In genomic region chr5:157860898-157861894, GRCh38 we compare ENCODE assay signal across 8 cellular contexts. TPM values are rescaled to one million over a fixed set of nuclear protein-coding genes. Genes with fewer than 3 reads are reported as not detected.
A peak's percentile ranks its signal among the peaks of the same experiment; 100 is the strongest.
DNase-seq lines count a peak whose midpoint lies in the region; ATAC-seq and TF ChIP-seq lines count a peak whose summit lies in the region.

No MANE protein-coding gene starts in this region.

- H3K9me3 ChIP-seq in tibial nerve = no peaks in the 10 kb centered on the region
- H3K9me3 ChIP-seq in body of pancreas = no peaks in the 10 kb centered on the region
- H3K9me3 ChIP-seq in A673 (ENCODE audit: low read depth, low read length, poor library complexity, severe bottlenecking) = no peaks in the 10 kb centered on the region

- peaks cover 0 to 23% (median 13%) of the 10 kb centered on the region in 4 donors for H3K4me1 ChIP-seq in tibial nerve
- H3K4me1 ChIP-seq in body of pancreas = peaks cover 20% of the 10 kb centered on the region
- peaks cover 6% of the 10 kb centered on the region for H3K4me1 ChIP-seq in A673 (ENCODE audit: insufficient read depth, low read length, poor library complexity, severe bottlenecking)

- no TSS peak for BruUV-seq in A673 (replicated peaks; lab: Mats Ljungman, UMichigan)

- no peaks in the 10 kb centered on the region for H3K9me3 Mint-ChIP-seq in stimulated activated naive CD8-positive, alpha-beta T cell treated with anti-CD3 and anti-CD28 coated beads, Interleukin-15, Interleukin-2, amounts not matched to agents 100 ng/mL and 50 ng/mL, for 24 hours

- DNase-seq in stimulated activated naive CD8-positive, alpha-beta T cell treated with anti-CD3 and anti-CD28 coated beads, Interleukin-15, Interleukin-2, amounts not matched to agents 100 U/mL and 50 U/mL, for 24 hours = no peak
- DNase-seq in activated CD4-positive, alpha-beta T cell treated with anti-CD3 and anti-CD28 coated beads, Interleukin-2, amount 50 U/mL, for 1 hour = peak; percentile 4
- DNase-seq in tibial nerve (ENCODE audit: low spot score in 2 of 2) (no peak), NCI-H446 (lab: John Stamatoyannopoulos, UW) (no peak), body of pancreas (no peak), A673 (ENCODE audit: low spot score) (no peak)

- TF ChIP-seq POLR2A in tibial nerve (IDR thresholded peaks at IDR 0.05) (no peak), body of pancreas (IDR thresholded peaks at IDR 0.05) (no peak)

- peak overlapping the region; percentile 83 for H3K27ac Mint-ChIP-seq in stimulated activated naive CD8-positive, alpha-beta T cell treated with anti-CD3 and anti-CD28 coated beads, Interleukin-15, Interleukin-2, amounts not matched to agents 100 ng/mL and 50 ng/mL, for 24 hours

- H3K36me3 ChIP-seq in tibial nerve (no peaks in the 10 kb centered on the region), body of pancreas (replicated peaks in 1 of 2; ENCODE audit: insufficient read depth in 1 of 2, low read depth in 2 of 2) (no peaks in the 10 kb centered on the region), A673 (ENCODE audit: insufficient read depth, low read length, poor library complexity, severe bottlenecking) (no peaks in the 10 kb centered on the region)

- H3K27ac ChIP-seq in tibial nerve (no peak overlapping the region), body of pancreas (no peak overlapping the region), A673 (ENCODE audit: low read depth, low read length, poor library complexity, severe bottlenecking) (no peak overlapping the region)

- no peaks in the 10 kb centered on the region for H3K27me3 Mint-ChIP-seq in stimulated activated naive CD8-positive, alpha-beta T cell treated with anti-CD3 and anti-CD28 coated beads, Interleukin-15, Interleukin-2, amounts not matched to agents 100 ng/mL and 50 ng/mL, for 24 hours

- 70 to 76% methylated on average over 8 of the region's 8 CpGs for WGBS in tibial nerve, 2 donors
- WGBS in body of pancreas, 2 donors = 53 to 55% methylated on average over 8 of the region's 8 CpGs

- CTCF ChIA-PET in A673 (lab: Charles Lee) = interaction anchor here (0.6 kb wide), 1 partner anchor 59 kb away, joined by 5 read pairs; no protein-coding TSS in a partner anchor

- POLR2A ChIA-PET in A673 (lab: Charles Lee; ENCODE audit: low non-redundant PET) = interaction anchor here (0.6 kb wide), 1 partner anchor 15 kb away, joined by 5 read pairs; no protein-coding TSS in a partner anchor

- peaks cover 9% of the 10 kb centered on the region for H3K36me3 Mint-ChIP-seq in stimulated activated naive CD8-positive, alpha-beta T cell treated with anti-CD3 and anti-CD28 coated beads, Interleukin-15, Interleukin-2, amounts not matched to agents 100 ng/mL and 50 ng/mL, for 24 hours (ENCODE audit: low read depth)

- no peak for TF ChIP-seq CTCF in tibial nerve (IDR thresholded peaks at IDR 0.05)
- TF ChIP-seq CTCF in body of pancreas (IDR thresholded peaks at IDR 0.05) = no peak
- no peak for TF ChIP-seq CTCF in A673 (conservative IDR thresholded peaks at IDR 0.05; ENCODE audit: low read depth, low read length)

- H3K4me3 Mint-ChIP-seq in stimulated activated naive CD8-positive, alpha-beta T cell treated with anti-CD3 and anti-CD28 coated beads, Interleukin-15, Interleukin-2, amounts not matched to agents 100 ng/mL and 50 ng/mL, for 24 hours = peak overlapping the region; percentile 51

- intact Hi-C loops in body of pancreas (cut with DNase I) (no loop called here), A673 (cut with micrococcal nuclease; ENCODE audit: unreplicated experiment) (no loop called here)

- H3K27me3 ChIP-seq in tibial nerve (no peaks in the 10 kb centered on the region), body of pancreas (no peaks in the 10 kb centered on the region), A673 (replicated peaks; ENCODE audit: insufficient read depth, low read depth, low read length, poor library complexity) (no peaks in the 10 kb centered on the region)

- H3K4me1 Mint-ChIP-seq in stimulated activated naive CD8-positive, alpha-beta T cell treated with anti-CD3 and anti-CD28 coated beads, Interleukin-15, Interleukin-2, amounts not matched to agents 100 ng/mL and 50 ng/mL, for 24 hours (ENCODE audit: low read depth) = peaks cover 54% of the 10 kb centered on the region

- no peak for ATAC-seq in stimulated activated naive CD8-positive, alpha-beta T cell treated with anti-CD3 and anti-CD28 coated beads, Interleukin-15, Interleukin-2, amounts not matched to agents 100 U/mL and 50 U/mL, for 24 hours
- peak; percentile 69 for ATAC-seq in HG02970 (IDR thresholded peaks at IDR 0.05; ENCODE audit: low FRiP score, unreplicated experiment)
- ATAC-seq in body of pancreas = no peak

- H3K4me3 ChIP-seq in tibial nerve (no peak overlapping the region), body of pancreas (no peak overlapping the region), A673 (ENCODE audit: low read depth, low read length, poor library complexity, severe bottlenecking) (no peak overlapping the region)

- TF ChIP-seq EP300 in tibial nerve (IDR thresholded peaks at IDR 0.05) = no peak

RNA-seq across cellular contexts. Expression of gene CLINT1, which starts 2.3 kb away (rescaled TPM):
- 10 to 100 TPM; 48.3 to 84.6 (median 61.7) TPM for total RNA-seq in tibial nerve
- total RNA-seq in body of pancreas = 10 to 100 TPM; 59.0 to 75.8 TPM
- total RNA-seq in A673 (2021) = 69.6 and 71.4 TPM in 2 replicates
